12 cellular contexts compared by ENCODE assay signal in the genomic region with DNA sequence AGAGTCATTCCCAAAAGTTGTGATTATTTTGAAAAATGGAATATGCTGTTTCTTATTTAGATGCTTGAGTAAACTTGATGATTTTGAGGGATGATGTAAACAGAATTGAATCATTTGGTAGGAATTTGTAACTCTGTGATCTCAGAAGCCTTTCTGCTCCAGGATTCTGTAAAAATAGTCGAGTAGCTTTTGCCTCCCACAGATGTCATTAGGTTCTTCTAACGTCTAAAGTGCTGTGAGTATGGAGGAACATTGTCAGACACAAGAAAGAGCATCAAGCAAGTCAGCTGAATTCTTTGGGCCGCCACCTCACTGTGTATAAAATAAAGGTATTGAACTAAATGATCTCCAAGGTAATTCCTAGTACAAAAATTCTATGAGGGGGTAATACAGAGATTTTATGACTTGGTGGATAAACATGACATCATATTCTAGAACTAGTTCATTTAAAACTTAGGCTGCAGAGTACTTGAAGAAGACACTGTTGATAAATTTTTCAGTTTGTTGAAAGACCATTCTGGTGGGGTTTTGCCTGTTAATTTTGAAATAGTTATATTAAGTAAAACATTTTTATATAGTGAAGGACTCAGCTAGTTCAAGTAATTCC. TPM values are rescaled to one million over a fixed set of nuclear protein-coding genes. Genes with fewer than 3 reads are reported as not detected.
DNase-seq lines count a peak whose midpoint lies in the region; ATAC-seq and TF ChIP-seq lines count a peak whose summit lies in the region.
"Had no signal": no experiment of that assay in that cellular context is flagged by ENCODE, and none has a peak within 500 bp of the region (broad histone marks: within the 10 kb centered on the region; RNA-seq: fewer than 3 reads in every experiment).

No MANE protein-coding gene starts in this region.

- peaks cover 35% of the 10 kb centered on the region for H3K4me1 ChIP-seq in cardiac muscle cell (ENCODE audit: low read depth)
- peaks cover 33% of the 10 kb centered on the region for H3K4me1 ChIP-seq in lower lobe of right lung
- H3K4me1 ChIP-seq in uterus, result peaks cover 0 to 13% of the 10 kb centered on the region in 2 donors

- H3K4me3 ChIP-seq in cardiac muscle cell (no peak overlapping the region), lower lobe of right lung (no peak overlapping the region), uterus (no peak overlapping the region)

- H3K27ac ChIP-seq in cardiac muscle cell (peak overlapping the region; percentile 98), lower lobe of right lung (peak overlapping the region; percentile 58), uterus (peak overlapping the region; percentile 50 to 73)

- TF ChIP-seq CTCF in cardiac muscle cell (IDR thresholded peaks at IDR 0.05; ENCODE audit: low read depth, low read length) (no peak), lower lobe of right lung (IDR thresholded peaks at IDR 0.05) (no peak), uterus (IDR thresholded peaks at IDR 0.05) (no peak), GM13977 (IDR thresholded peaks at IDR 0.05; ENCODE audit: extremely low read depth, insufficient read depth, missing control alignments) (no peak)

- DNase-seq in cardiac muscle cell (ENCODE audit: low read depth in 1 of 2, low spot score in 1 of 2) (peak in 1 of 2 donors; percentile 48), Right ventricle myocardium superior (no peak), amniotic epithelial cell (ENCODE audit: low read depth) (peak; percentile 74), lower lobe of right lung (no peak), uterus (no peak), GM13977 (ENCODE audit: low spot score) (no peak)
- no peak for DNase-seq in activated effector memory CD4-positive, alpha-beta T cell treated with Interleukin-2 at 50 U/mL for 16 hours
- DNase-seq: COR-L47, hippocampal formation, posterior cingulate gyrus had no signal

- H3K36me3 ChIP-seq in cardiac muscle cell (no peaks in the 10 kb centered on the region), lower lobe of right lung (no peaks in the 10 kb centered on the region), uterus (no peaks in the 10 kb centered on the region)

- no peaks in the 10 kb centered on the region for H3K9me3 ChIP-seq in cardiac muscle cell (ENCODE audit: low read depth)
- H3K9me3 ChIP-seq in lower lobe of right lung, result no peaks in the 10 kb centered on the region
- H3K9me3 ChIP-seq in uterus, result no peaks in the 10 kb centered on the region

- ATAC-seq in Right ventricle myocardium superior (ENCODE audit: poor library complexity) (no peak), lower lobe of right lung (no peak), HG03432 (IDR thresholded peaks at IDR 0.05; ENCODE audit: unreplicated experiment) (no peak)
- ATAC-seq: Panc1 had no signal

- intact Hi-C loops in Right ventricle myocardium superior (cut with DNase I) (no loop called here), lower lobe of right lung (cut with DNase I) (no loop called here), uterus (cut with DNase I; ENCODE audit: low total_unique reads) (no loop called here)

- H3K27me3 ChIP-seq in cardiac muscle cell (no peaks in the 10 kb centered on the region), lower lobe of right lung (ENCODE audit: low read depth) (no peaks in the 10 kb centered on the region), uterus (no peaks in the 10 kb centered on the region)

- no peak for TF ChIP-seq POLR2A in uterus (IDR thresholded peaks at IDR 0.05)

- in situ Hi-C loops in GM13977 (cut with MboI; ENCODE audit: low pct_unique_long_range_greater_than_20kb, low sequenced_read_pairs, unreplicated experiment), result no loop called here

RNA-seq across cellular contexts. Expression of gene GPR183, which starts 1.4 kb away (rescaled TPM):
- total RNA-seq in cardiac muscle cell, result 11.5 and 11.6 TPM in 2 replicates
- polyA plus RNA-seq in cardiac muscle cell, result 17.1 and 21.1 TPM in 2 replicates
- total RNA-seq in Right ventricle myocardium superior, result 1.6 TPM
- total RNA-seq in lower lobe of right lung, result 9.0 TPM
- total RNA-seq in uterus, result 10 to 100 TPM in 1 of 4 donors, 1 to 10 TPM in 3; 2.0 to 10.8 (median 3.8) TPM

RNA-seq across cellular contexts. Expression of gene GPR18, which starts 50.4 kb away (rescaled TPM):
- total RNA-seq in cardiac muscle cell (not detected in 2 replicates), Right ventricle myocardium superior (not detected), lower lobe of right lung (0.38 TPM), uterus (1 to 10 TPM in 2 of 4 donors, not detected in 2; 1.1 to 2.1 TPM)
- polyA plus RNA-seq in cardiac muscle cell, result 0.31 and 1.2 TPM in 2 replicates
